In genomic region chr16:57026778-57027062, GRCh38 we compare ENCODE assay signal across 16 cellular contexts. TPM values are rescaled to one million over a fixed set of nuclear protein-coding genes. Genes with fewer than 3 reads are reported as not detected.
DNase-seq lines count a peak whose midpoint lies in the region; ATAC-seq and TF ChIP-seq lines count a peak whose summit lies in the region.
"Had no signal": no experiment of that assay in that cellular context is flagged by ENCODE, and none has a peak within 500 bp of the region (broad histone marks: within the 10 kb centered on the region; RNA-seq: fewer than 3 reads in every experiment).

No MANE protein-coding gene starts in this region.

- no peak for DNase-seq in activated CD4-positive, alpha-beta memory T cell treated with anti-CD3 and anti-CD28 coated beads for 36 hours
- no peak for DNase-seq in activated CD4-positive, alpha-beta memory T cell treated with anti-CD3 and anti-CD28 coated beads, Interleukin-2, amount 10 ng/mL, durations not matched to agents 7 days and 5 days
- no peak for DNase-seq in activated naive CD8-positive, alpha-beta T cell treated with anti-CD3 and anti-CD28 coated beads for 36 hours
- DNase-seq in osteoblast (ENCODE audit: insufficient read length, low spot score, missing footprints) (peak; percentile 31), NOMO-1 (lab: John Stamatoyannopoulos, UW; ENCODE audit: unreplicated experiment in 2 of 2) (no peak)
- DNase-seq: activated CD4-positive, alpha-beta T cell treated with anti-CD3 and anti-CD28 coated beads for 1 hour; colonic mucosa; Kasumi-1; left cardiac atrium; NCI-H187; NCI-H748 treated with DMSO at 0.1 percent for 48 hours; upper lobe of right lung had no signal

- TF ChIP-seq CTCF in osteoblast (IDR thresholded peaks at IDR 0.05; ENCODE audit: extremely low read depth, low read depth, low read length): no peak

- peaks cover 6% of the 10 kb centered on the region for H4K20me1 ChIP-seq in osteoblast (ENCODE audit: insufficient read depth, low read length)

- CTCF ChIA-PET in activated CD4-positive, alpha-beta memory T cell treated with anti-CD3 and anti-CD28 coated beads for 36 hours (lab: Charles Lee): no interaction called here
- CTCF ChIA-PET in activated CD4-positive, alpha-beta memory T cell treated with anti-CD3 and anti-CD28 coated beads, Interleukin-2, amount 10 ng/mL, durations not matched to agents 7 days and 5 days (lab: Charles Lee): no interaction called here

- H3K4me1 ChIP-seq in osteoblast (ENCODE audit: insufficient read depth, low read length): peaks cover 7% of the 10 kb centered on the region
- H3K4me1 ChIP-seq: A549, colonic mucosa, upper lobe of right lung had no signal

- H3K9me3 ChIP-seq in osteoblast (ENCODE audit: low read depth, low read length): no peaks in the 10 kb centered on the region
- H3K9me3 ChIP-seq: A549, colonic mucosa, upper lobe of right lung had no signal

- no peak overlapping the region for H3K4me3 ChIP-seq in osteoblast (ENCODE audit: insufficient read depth, low read length)
- H3K4me3 ChIP-seq: A549, colonic mucosa, upper lobe of right lung had no signal

- no peaks in the 10 kb centered on the region for H3K79me2 ChIP-seq in osteoblast (ENCODE audit: insufficient read depth, low read length)

- TF ChIP-seq POLR2A in GM19193 (IDR thresholded peaks at IDR 0.05; ENCODE audit: extremely low read depth, insufficient read depth, insufficient read length): peak; percentile 32

- no peaks in the 10 kb centered on the region for H3K9me3 Mint-ChIP-seq in activated CD4-positive, alpha-beta memory T cell treated with anti-CD3 and anti-CD28 coated beads for 36 hours
- H3K9me3 Mint-ChIP-seq in activated CD4-positive, alpha-beta memory T cell treated with anti-CD3 and anti-CD28 coated beads, Interleukin-2, amount 10 ng/mL, durations not matched to agents 7 days and 5 days: no peaks in the 10 kb centered on the region
- H3K9me3 Mint-ChIP-seq in activated naive CD8-positive, alpha-beta T cell treated with anti-CD3 and anti-CD28 coated beads for 36 hours: no peaks in the 10 kb centered on the region

- H3K27ac Mint-ChIP-seq in activated CD4-positive, alpha-beta memory T cell treated with anti-CD3 and anti-CD28 coated beads for 36 hours: peak overlapping the region; percentile 68
- H3K27ac Mint-ChIP-seq in activated CD4-positive, alpha-beta memory T cell treated with anti-CD3 and anti-CD28 coated beads, Interleukin-2, amount 10 ng/mL, durations not matched to agents 7 days and 5 days: no peak overlapping the region
- peak overlapping the region; percentile 56 for H3K27ac Mint-ChIP-seq in activated naive CD8-positive, alpha-beta T cell treated with anti-CD3 and anti-CD28 coated beads for 36 hours

- no peaks in the 10 kb centered on the region for H3K27me3 Mint-ChIP-seq in activated CD4-positive, alpha-beta memory T cell treated with anti-CD3 and anti-CD28 coated beads for 36 hours
- no peaks in the 10 kb centered on the region for H3K27me3 Mint-ChIP-seq in activated CD4-positive, alpha-beta memory T cell treated with anti-CD3 and anti-CD28 coated beads, Interleukin-2, amount 10 ng/mL, durations not matched to agents 7 days and 5 days
- no peaks in the 10 kb centered on the region for H3K27me3 Mint-ChIP-seq in activated naive CD8-positive, alpha-beta T cell treated with anti-CD3 and anti-CD28 coated beads for 36 hours

- H3K4me2 ChIP-seq in osteoblast (ENCODE audit: insufficient read depth, low read length): no peak overlapping the region
- H3K4me2 ChIP-seq: A549 had no signal

- intact Hi-C loops in activated CD4-positive, alpha-beta memory T cell treated with anti-CD3 and anti-CD28 coated beads for 36 hours (cut with micrococcal nuclease): no loop called here

- H2AFZ ChIP-seq in osteoblast (ENCODE audit: low read length): no peak overlapping the region

- ATAC-seq in GM18870 (IDR thresholded peaks at IDR 0.05; ENCODE audit: unreplicated experiment): no peak
- no peak for ATAC-seq in GM19397 (IDR thresholded peaks at IDR 0.05; ENCODE audit: unreplicated experiment)
- ATAC-seq: A549, left cardiac atrium, upper lobe of right lung had no signal

- H3K27me3 ChIP-seq in osteoblast (ENCODE audit: insufficient read depth, low read length): no peaks in the 10 kb centered on the region
- H3K27me3 ChIP-seq: colonic mucosa, upper lobe of right lung had no signal

- POLR2A ChIA-PET in activated CD4-positive, alpha-beta memory T cell treated with anti-CD3 and anti-CD28 coated beads for 36 hours (lab: Charles Lee): interaction anchor here (1.2 kb wide), 1 partner anchor 10 kb away, joined by 3 read pairs; no protein-coding TSS in a partner anchor
- POLR2A ChIA-PET in activated CD4-positive, alpha-beta memory T cell treated with anti-CD3 and anti-CD28 coated beads, Interleukin-2, amount 10 ng/mL, durations not matched to agents 7 days and 5 days (lab: Charles Lee): interaction anchor here (1.0 kb wide), 2 partner anchors 27 to 29 kb away, joined by 3 to 4 read pairs; no protein-coding TSS in a partner anchor

- H3K4me3 Mint-ChIP-seq in activated CD4-positive, alpha-beta memory T cell treated with anti-CD3 and anti-CD28 coated beads for 36 hours: no peak overlapping the region
- H3K4me3 Mint-ChIP-seq in activated CD4-positive, alpha-beta memory T cell treated with anti-CD3 and anti-CD28 coated beads, Interleukin-2, amount 10 ng/mL, durations not matched to agents 7 days and 5 days: no peak overlapping the region
- H3K4me3 Mint-ChIP-seq in activated naive CD8-positive, alpha-beta T cell treated with anti-CD3 and anti-CD28 coated beads for 36 hours: no peak overlapping the region

- H3K27ac ChIP-seq in osteoblast (ENCODE audit: low read depth, low read length): no peak overlapping the region
- H3K27ac ChIP-seq: colonic mucosa, upper lobe of right lung had no signal

- H3K4me1 Mint-ChIP-seq in activated CD4-positive, alpha-beta memory T cell treated with anti-CD3 and anti-CD28 coated beads for 36 hours (ENCODE audit: low read depth): peaks cover 92% of the 10 kb centered on the region
- H3K4me1 Mint-ChIP-seq in activated CD4-positive, alpha-beta memory T cell treated with anti-CD3 and anti-CD28 coated beads, Interleukin-2, amount 10 ng/mL, durations not matched to agents 7 days and 5 days: peaks cover 47% of the 10 kb centered on the region
- peaks cover 78% of the 10 kb centered on the region for H3K4me1 Mint-ChIP-seq in activated naive CD8-positive, alpha-beta T cell treated with anti-CD3 and anti-CD28 coated beads for 36 hours

- peaks cover 76% of the 10 kb centered on the region for H3K36me3 Mint-ChIP-seq in activated CD4-positive, alpha-beta memory T cell treated with anti-CD3 and anti-CD28 coated beads for 36 hours
- peaks cover 81% of the 10 kb centered on the region for H3K36me3 Mint-ChIP-seq in activated CD4-positive, alpha-beta memory T cell treated with anti-CD3 and anti-CD28 coated beads, Interleukin-2, amount 10 ng/mL, durations not matched to agents 7 days and 5 days (ENCODE audit: low read depth)
- H3K36me3 Mint-ChIP-seq in activated naive CD8-positive, alpha-beta T cell treated with anti-CD3 and anti-CD28 coated beads for 36 hours: peaks cover 73% of the 10 kb centered on the region

- H3K36me3 ChIP-seq in osteoblast (ENCODE audit: insufficient read depth, low read length): peaks cover 15% of the 10 kb centered on the region

RNA-seq across cellular contexts. Expression of gene NLRC5, which starts 37.4 kb away (rescaled TPM):
- total RNA-seq in activated CD4-positive, alpha-beta memory T cell treated with anti-CD3 and anti-CD28 coated beads for 36 hours: 100 to 1,000 TPM; 151 to 167 TPM
- 100 to 1,000 TPM; 259 to 263 TPM for total RNA-seq in activated CD4-positive, alpha-beta memory T cell treated with anti-CD3 and anti-CD28 coated beads, Interleukin-2, amount 10 ng/mL, durations not matched to agents 7 days and 5 days
- total RNA-seq in activated naive CD8-positive, alpha-beta T cell treated with anti-CD3 and anti-CD28 coated beads for 36 hours: 100 to 1,000 TPM; 142 to 151 TPM
- 52.1 and 57.2 TPM in 2 replicates for total RNA-seq in osteoblast
